Comparison of ENCODE assay signal across 9 cellular contexts in the genomic region with DNA sequence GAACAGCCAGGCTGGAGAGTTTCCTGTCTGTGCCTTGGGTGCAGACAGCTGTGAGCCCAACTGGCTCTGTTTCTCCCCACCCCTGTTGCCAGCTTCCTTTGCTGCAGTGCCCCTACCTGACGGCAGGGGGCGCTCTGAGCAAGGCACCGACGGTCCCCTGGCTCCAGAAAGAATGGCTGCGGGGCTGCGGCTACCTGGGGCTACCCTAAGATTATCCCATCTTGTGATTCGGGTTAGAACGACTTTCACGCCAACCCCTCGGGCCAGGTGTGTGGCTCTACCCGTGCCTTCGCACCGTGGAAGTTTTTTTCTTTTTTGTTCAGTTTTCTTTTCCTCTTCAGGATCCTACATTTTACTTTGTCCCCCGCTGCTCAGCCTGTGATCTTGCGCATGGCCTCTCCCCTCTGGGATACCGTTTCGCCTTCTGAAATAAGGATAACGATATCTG. TPM values are rescaled to one million over a fixed set of nuclear protein-coding genes. Genes with fewer than 3 reads are reported as not detected.
DNase-seq lines count a peak whose midpoint lies in the region; ATAC-seq, FAIRE-seq and TF ChIP-seq lines count a peak whose summit lies in the region.
"Had no signal": no experiment of that assay in that cellular context is flagged by ENCODE, and none has a peak within 500 bp of the region (broad histone marks: within the 10 kb centered on the region; RNA-seq: fewer than 3 reads in every experiment).

No MANE protein-coding gene starts in this region.

- TF ChIP-seq CTCF in D721Med (IDR thresholded peaks at IDR 0.05; ENCODE audit: insufficient read depth, missing control alignments): peak; percentile 94
- TF ChIP-seq CTCF in foreskin keratinocyte (conservative IDR thresholded peaks at IDR 0.05): peak; percentile 93
- peak; percentile 97 for TF ChIP-seq CTCF in osteoblast (IDR thresholded peaks at IDR 0.05; ENCODE audit: extremely low read depth, low read depth, low read length)
- TF ChIP-seq CTCF in tibial artery (IDR thresholded peaks at IDR 0.05): peak; percentile 89 to 93

- H3K4me1 Mint-ChIP-seq in activated T-helper 2 cell treated with anti-CD3 and anti-CD28 coated beads, Interferon-gamma antibody, Interleukin-2, Interleukin-4, amounts not matched to agents 10 μg/mL and 5 μg/mL and 100 μg/mL, durations not matched to agents 14 hours and 24 hours and 36 hours (ENCODE audit: low read depth): peaks cover 2% of the 10 kb centered on the region

- H3K9me3 ChIP-seq in osteoblast (ENCODE audit: low read depth, low read length) (no peaks in the 10 kb centered on the region), tibial artery (no peaks in the 10 kb centered on the region)

- H3K9me3 Mint-ChIP-seq in activated T-helper 2 cell treated with anti-CD3 and anti-CD28 coated beads, Interferon-gamma antibody, Interleukin-2, Interleukin-4, amounts not matched to agents 10 μg/mL and 5 μg/mL and 100 μg/mL, durations not matched to agents 14 hours and 24 hours and 36 hours: no peaks in the 10 kb centered on the region

- no peaks in the 10 kb centered on the region for H3K36me3 Mint-ChIP-seq in activated T-helper 2 cell treated with anti-CD3 and anti-CD28 coated beads, Interferon-gamma antibody, Interleukin-2, Interleukin-4, amounts not matched to agents 10 μg/mL and 5 μg/mL and 100 μg/mL, durations not matched to agents 14 hours and 24 hours and 36 hours (ENCODE audit: low read depth)

- H3K27ac Mint-ChIP-seq in activated T-helper 2 cell treated with anti-CD3 and anti-CD28 coated beads, Interferon-gamma antibody, Interleukin-2, Interleukin-4, amounts not matched to agents 10 μg/mL and 5 μg/mL and 100 μg/mL, durations not matched to agents 14 hours and 24 hours and 36 hours: no peak overlapping the region

- H3K4me3 ChIP-seq in Jurkat, Clone E6-1 (ENCODE audit: low read length): peak overlapping the region; percentile 33
- H3K4me3 ChIP-seq in osteoblast (ENCODE audit: insufficient read depth, low read length) (no peak overlapping the region), tibial artery (no peak overlapping the region)
- H3K4me3 ChIP-seq: SK-N-MC had no signal

- no peak overlapping the region for H3K4me2 ChIP-seq in osteoblast (ENCODE audit: insufficient read depth, low read length)

- intact Hi-C loops in activated T-helper 2 cell treated with anti-CD3 and anti-CD28 coated beads, Interferon-gamma antibody, Interleukin-2, Interleukin-4, amounts not matched to agents 10 μg/mL and 5 μg/mL and 100 μg/mL, durations not matched to agents 14 hours and 24 hours and 36 hours (cut with micrococcal nuclease): loop anchor here (2.0 kb wide), 1 partner anchor 236 kb away; no protein-coding TSS in a partner anchor
- intact Hi-C loops in tibial artery (cut with DNase I; ENCODE audit: low total_unique reads): loop anchor here (5.0 kb wide), 1 partner anchor 234 kb away; no protein-coding TSS in a partner anchor

- ATAC-seq in foreskin keratinocyte: peak; percentile 48
- ATAC-seq in HG02885 (IDR thresholded peaks at IDR 0.05; ENCODE audit: poor library complexity, unreplicated experiment): no peak

- H3K79me2 ChIP-seq in osteoblast (ENCODE audit: insufficient read depth, low read length): no peaks in the 10 kb centered on the region

- no peaks in the 10 kb centered on the region for H3K36me3 ChIP-seq in osteoblast (ENCODE audit: insufficient read depth, low read length)
- peaks cover 11 to 89% (median 40%) of the 10 kb centered on the region in 3 donors for H3K36me3 ChIP-seq in tibial artery

- H3K27me3 ChIP-seq in foreskin keratinocyte: peaks cover 18% of the 10 kb centered on the region
- no peaks in the 10 kb centered on the region for H3K27me3 ChIP-seq in osteoblast (ENCODE audit: insufficient read depth, low read length)
- no peaks in the 10 kb centered on the region for H3K27me3 ChIP-seq in tibial artery

- H4K20me1 ChIP-seq in osteoblast (ENCODE audit: insufficient read depth, low read length): peaks cover 3% of the 10 kb centered on the region

- H3K4me1 ChIP-seq in foreskin keratinocyte: no peaks in the 10 kb centered on the region
- no peaks in the 10 kb centered on the region for H3K4me1 ChIP-seq in osteoblast (ENCODE audit: insufficient read depth, low read length)
- H3K4me1 ChIP-seq in tibial artery: no peaks in the 10 kb centered on the region

- H2AFZ ChIP-seq in osteoblast (ENCODE audit: low read length): no peak overlapping the region

- H3K4me3 Mint-ChIP-seq in activated T-helper 2 cell treated with anti-CD3 and anti-CD28 coated beads, Interferon-gamma antibody, Interleukin-2, Interleukin-4, amounts not matched to agents 10 μg/mL and 5 μg/mL and 100 μg/mL, durations not matched to agents 14 hours and 24 hours and 36 hours (ENCODE audit: low read depth): no peak overlapping the region

- DNase-seq in D721Med (ENCODE audit: insufficient read length, low spot score) (peak; percentile 66), RPMI7951 (ENCODE audit: low read depth) (peak; percentile 57), foreskin keratinocyte (peak in 1 of 2 donors; percentile 6), osteoblast (ENCODE audit: insufficient read length, low spot score, missing footprints) (peak; percentile 97), tibial artery (peak; percentile 62 to 75)
- peak; percentile 44 for DNase-seq in Jurkat, Clone E6-1 (ENCODE audit: low read depth, low spot score)
- DNase-seq in activated T-helper 2 cell treated with anti-CD3 and anti-CD28 coated beads, Interferon-gamma antibody, Interleukin-2, Interleukin-4, amounts not matched to agents 10 μg/mL and 5 μg/mL and 100 μg/mL, durations not matched to agents 14 hours and 24 hours and 36 hours (ENCODE audit: low spot score): peak; percentile 66

- H3K27ac ChIP-seq in foreskin keratinocyte (no peak overlapping the region), osteoblast (ENCODE audit: low read depth, low read length) (no peak overlapping the region), tibial artery (no peak overlapping the region)
- H3K27ac ChIP-seq: SK-N-MC had no signal

- FAIRE-seq in D721Med (lab: Jason Lieb, UNC): no peak

- H3K27me3 Mint-ChIP-seq in activated T-helper 2 cell treated with anti-CD3 and anti-CD28 coated beads, Interferon-gamma antibody, Interleukin-2, Interleukin-4, amounts not matched to agents 10 μg/mL and 5 μg/mL and 100 μg/mL, durations not matched to agents 14 hours and 24 hours and 36 hours (ENCODE audit: low read depth): peaks cover 8% of the 10 kb centered on the region

RNA-seq across cellular contexts. Expression of a gene that starts 33.4 kb away (rescaled TPM):
- 29.1 TPM for polyA plus RNA-seq in Jurkat, Clone E6-1 (2012; ENCODE audit: insufficient read depth, insufficient read length)
- total RNA-seq in RPMI7951 (2014; rRNA removed; shearing (Covaris generic)): 37.7 and 43.3 TPM in 2 replicates
- total RNA-seq in activated T-helper 2 cell treated with anti-CD3 and anti-CD28 coated beads, Interferon-gamma antibody, Interleukin-2, Interleukin-4, amounts not matched to agents 10 μg/mL and 5 μg/mL and 100 μg/mL, durations not matched to agents 14 hours and 24 hours and 36 hours: 27.1 and 28.5 TPM in 2 replicates
- total RNA-seq in foreskin keratinocyte (19.6 and 20.1 TPM in 2 replicates), osteoblast (28.3 and 29.0 TPM in 2 replicates)
- 20.8 and 21.6 TPM in 2 replicates for polyA plus RNA-seq in foreskin keratinocyte

RNA-seq across cellular contexts. Expression of a gene that starts 48.4 kb away (rescaled TPM):
- 8.1 TPM for polyA plus RNA-seq in Jurkat, Clone E6-1 (2012; ENCODE audit: insufficient read depth, insufficient read length)
- total RNA-seq in RPMI7951 (2014; rRNA removed; shearing (Covaris generic)): 5.6 and 8.8 TPM in 2 replicates
- total RNA-seq in activated T-helper 2 cell treated with anti-CD3 and anti-CD28 coated beads, Interferon-gamma antibody, Interleukin-2, Interleukin-4, amounts not matched to agents 10 μg/mL and 5 μg/mL and 100 μg/mL, durations not matched to agents 14 hours and 24 hours and 36 hours: 0.41 and 0.46 TPM in 2 replicates
- total RNA-seq in foreskin keratinocyte (1.5 and 2.0 TPM in 2 replicates), osteoblast (26.8 and 32.4 TPM in 2 replicates)
- polyA plus RNA-seq in foreskin keratinocyte: 0.50 and 0.69 TPM in 2 replicates
